Comparison of ENCODE assay signal across 8 cellular contexts in the genomic region with DNA sequence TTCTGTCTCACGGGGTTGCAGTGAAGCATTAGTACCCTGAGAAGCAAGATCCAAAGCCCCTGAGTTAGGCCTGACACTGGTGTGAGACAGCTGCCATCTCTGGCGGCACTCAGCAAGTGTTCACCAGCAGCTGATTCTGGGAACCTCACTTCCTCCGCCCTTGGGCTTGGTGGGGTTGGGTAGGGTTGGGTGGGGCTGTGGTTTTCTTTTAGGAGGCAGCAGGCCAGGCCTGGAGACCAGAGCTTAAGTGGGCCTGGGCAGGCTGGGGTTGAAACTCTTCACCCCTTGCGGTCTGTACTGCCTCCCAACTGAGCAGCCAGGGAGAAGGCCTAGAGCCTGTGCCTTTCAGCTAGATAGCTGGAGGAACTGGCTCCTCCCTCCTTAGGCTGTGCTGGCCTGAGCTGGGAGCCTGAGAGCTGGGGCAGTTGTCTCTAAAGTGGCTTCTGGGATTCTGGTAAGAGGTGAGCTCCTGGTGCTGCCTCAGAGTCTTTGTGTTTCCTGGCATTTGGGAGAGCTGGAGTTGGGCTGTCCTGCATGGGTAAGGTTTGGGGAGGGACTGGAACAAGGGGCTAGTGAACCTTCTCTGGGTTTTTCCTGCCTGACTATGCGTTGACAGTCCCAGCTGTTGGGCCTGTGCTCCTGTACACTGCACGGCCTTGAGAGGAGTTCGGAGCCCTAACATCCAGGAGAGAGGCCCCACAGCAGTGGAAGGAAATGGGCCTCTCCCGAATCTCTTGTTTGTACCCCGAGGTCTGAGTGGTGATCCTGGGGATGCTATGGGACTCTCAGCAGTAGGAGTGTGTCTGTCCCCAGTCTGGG. TPM values are rescaled to one million over a fixed set of nuclear protein-coding genes. Genes with fewer than 3 reads are reported as not detected.
DNase-seq lines count a peak whose midpoint lies in the region; ATAC-seq and TF ChIP-seq lines count a peak whose summit lies in the region.

No MANE protein-coding gene starts in this region.

- 50 to 62% (median 60%) methylated on average over 9 of the region's 9 CpGs for WGBS in psoas muscle, 3 donors

- no peaks in the 10 kb centered on the region for H3K9me3 ChIP-seq in NT2/D1 (ENCODE audit: insufficient read depth, low read length)
- H3K9me3 ChIP-seq in psoas muscle: no peaks in the 10 kb centered on the region

- intact Hi-C loops in psoas muscle (cut with DNase I): no loop called here

- ATAC-seq in HG02884 (IDR thresholded peaks at IDR 0.05; ENCODE audit: unreplicated experiment) (peak; percentile 36), psoas muscle (no peak)
- peak; percentile 43 to 49 for ATAC-seq in activated T-cell treated with anti-CD3 and anti-CD28 coated beads, Interleukin-2, amount 50 U/mL, for 72 hours (replicated peaks in 1 of 2)

- H3K4me1 Mint-ChIP-seq in activated T-cell treated with anti-CD3 and anti-CD28 coated beads, Interleukin-2, amount 50 U/mL, for 72 hours (ENCODE audit: low read depth): peaks cover 88% of the 10 kb centered on the region

- no peaks in the 10 kb centered on the region for H3K27me3 Mint-ChIP-seq in activated T-cell treated with anti-CD3 and anti-CD28 coated beads, Interleukin-2, amount 50 U/mL, for 72 hours (ENCODE audit: low read depth)

- H3K4me3 Mint-ChIP-seq in activated T-cell treated with anti-CD3 and anti-CD28 coated beads, Interleukin-2, amount 50 U/mL, for 72 hours: peak overlapping the region; percentile 84 to 95

- H3K27ac Mint-ChIP-seq in activated T-cell treated with anti-CD3 and anti-CD28 coated beads, Interleukin-2, amount 50 U/mL, for 72 hours: peak overlapping the region; percentile 93

- H3K36me3 ChIP-seq in NT2/D1 (ENCODE audit: insufficient read depth, insufficient read length, low read length) (peaks cover 15% of the 10 kb centered on the region), psoas muscle (ENCODE audit: insufficient read depth in 1 of 2, low read depth in 1 of 2) (no peaks in the 10 kb centered on the region)

- H3K4me3 ChIP-seq in NT2/D1 (ENCODE audit: insufficient read length, low read depth): no peak overlapping the region
- H3K4me3 ChIP-seq in psoas muscle: peak overlapping the region; percentile 28

- H3K27ac ChIP-seq in psoas muscle: peak overlapping the region; percentile 36

- H3K4me1 ChIP-seq in NT2/D1 (ENCODE audit: insufficient read depth, insufficient read length) (peaks cover 16% of the 10 kb centered on the region), psoas muscle (peaks cover 70% of the 10 kb centered on the region)

- DNase-seq in stimulated activated CD4-positive, alpha-beta T cell treated with anti-CD3 and anti-CD28 coated beads, Interleukin-12 subunit alpha, Interleukin-12 subunit beta, amount 100 ng/mL, for 4 hours: peak; percentile 43
- no peak for DNase-seq in stimulated activated CD4-positive, alpha-beta T cell treated with anti-CD3 and anti-CD28 coated beads, Interleukin-4, amount 100 ng/mL, for 1 hour
- no peak for DNase-seq in NT2/D1 (ENCODE audit: low read depth, low spot score)
- DNase-seq in activated T-cell treated with anti-CD3 and anti-CD28 coated beads, Interleukin-2, amount 50 U/mL, for 72 hours: peak; percentile 68 to 73
- peak; percentile 89 for DNase-seq in fibroblast of the conjunctiva (ENCODE audit: low read depth)
- DNase-seq in psoas muscle: peak; percentile 53 to 75
- DNase-seq in pons (ENCODE audit: low spot score): no peak

- H3K27me3 ChIP-seq in NT2/D1 (ENCODE audit: insufficient read depth, insufficient read length): no peaks in the 10 kb centered on the region
- no peaks in the 10 kb centered on the region for H3K27me3 ChIP-seq in psoas muscle (ENCODE audit: insufficient read depth in 3 of 3, low read length in 2 of 3)

- TF ChIP-seq CTCF in psoas muscle (IDR thresholded peaks at IDR 0.05): no peak

- H3K9ac ChIP-seq in NT2/D1 (ENCODE audit: insufficient read length, low read depth): peak overlapping the region; percentile 61

- H3K9me3 Mint-ChIP-seq in activated T-cell treated with anti-CD3 and anti-CD28 coated beads, Interleukin-2, amount 50 U/mL, for 72 hours: no peaks in the 10 kb centered on the region

- H3K36me3 Mint-ChIP-seq in activated T-cell treated with anti-CD3 and anti-CD28 coated beads, Interleukin-2, amount 50 U/mL, for 72 hours (ENCODE audit: insufficient read depth in 2 of 2): peaks cover 3 to 7% of the 10 kb centered on the region in 2 donors

RNA-seq across cellular contexts. Expression of gene TSPAN14, which starts 5.1 kb away (rescaled TPM):
- 10 to 100 TPM; 44.2 to 47.8 TPM for total RNA-seq in activated T-cell treated with anti-CD3 and anti-CD28 coated beads, Interleukin-2, amount 50 U/mL, for 72 hours
- total RNA-seq in psoas muscle: 10 to 100 TPM; 23.9 to 33.3 (median 25.7) TPM
- polyA plus RNA-seq in psoas muscle: 10 to 100 TPM; 19.4 to 20.0 (median 19.6) TPM

RNA-seq across cellular contexts. Expression of gene PRXL2A, which starts 50.9 kb away (rescaled TPM):
- 10 to 100 TPM; 11.0 to 15.5 TPM for total RNA-seq in activated T-cell treated with anti-CD3 and anti-CD28 coated beads, Interleukin-2, amount 50 U/mL, for 72 hours
- 10 to 100 TPM; 34.2 to 51.8 (median 41.4) TPM for total RNA-seq in psoas muscle
- 10 to 100 TPM; 19.0 to 39.9 (median 28.4) TPM for polyA plus RNA-seq in psoas muscle

Comparison
In these comparisons a context has a peak if more than half of its experiments do, and no peak if none do; other contexts are left out.
1. DNase-seq: peak in stimulated activated CD4-positive, alpha-beta T cell treated with anti-CD3 and anti-CD28 coated beads, Interleukin-12 subunit alpha, Interleukin-12 subunit beta, amount 100 ng/mL, for 4 hours (single experiment), activated T-cell treated with anti-CD3 and anti-CD28 coated beads, Interleukin-2, amount 50 U/mL, for 72 hours (2 of 2), fibroblast of the conjunctiva (single experiment) and psoas muscle (2 of 2); none in stimulated activated CD4-positive, alpha-beta T cell treated with anti-CD3 and anti-CD28 coated beads, Interleukin-4, amount 100 ng/mL, for 1 hour (single experiment), NT2/D1 (single experiment) and pons (single experiment).
2. ATAC-seq: peak in HG02884 (single experiment) and activated T-cell treated with anti-CD3 and anti-CD28 coated beads, Interleukin-2, amount 50 U/mL, for 72 hours (2 of 2); none in psoas muscle (0 of 4).